Comparison of ENCODE assay signal across 29 cellular contexts in genomic region chr11:76683496-76684095, GRCh38.
"Had no signal": no experiment of that assay in that cellular context is flagged by ENCODE, and none has a peak within 500 bp of the region (broad histone marks: within the 10 kb centered on the region; RNA-seq: fewer than 3 reads in every experiment).

No MANE protein-coding gene starts in this region.

- H3K9me3 ChIP-seq: heart left ventricle, mucosa of descending colon, prostate gland, right atrium auricular region, sigmoid colon, thoracic aorta, transverse colon, upper lobe of right lung, vagina had no signal

- H3K4me3 Mint-ChIP-seq: endodermal cell; mesothelial cell of epicardium; natural killer cell treated with Interleukin-12 subunit alpha and Interleukin-12 subunit beta and Interleukin-15 and Interleukin-18, amount 100 ng/mL, for 72 hours; neural crest cell; stimulated activated memory B cell treated with anti-CD40 and anti-IgM and Interleukin-4, amounts not matched to agents 10 μg/mL and 1 μg/mL and 100 μg/mL, for 72 hours; stimulated activated naive CD8-positive, alpha-beta T cell treated with anti-CD3 and anti-CD28 coated beads, Interleukin-15, Interleukin-2, amounts not matched to agents 100 ng/mL and 50 ng/mL, for 24 hours had no signal

- H3K9me3 Mint-ChIP-seq: mesothelial cell of epicardium; natural killer cell treated with Interleukin-12 subunit alpha and Interleukin-12 subunit beta and Interleukin-15 and Interleukin-18, amount 100 ng/mL, for 72 hours; neural crest cell; stimulated activated memory B cell treated with anti-CD40 and anti-IgM and Interleukin-4, amounts not matched to agents 10 μg/mL and 1 μg/mL and 100 μg/mL, for 72 hours; stimulated activated naive CD8-positive, alpha-beta T cell treated with anti-CD3 and anti-CD28 coated beads, Interleukin-15, Interleukin-2, amounts not matched to agents 100 ng/mL and 50 ng/mL, for 24 hours had no signal

- H3K27me3 ChIP-seq: heart left ventricle, hepatocyte, right atrium auricular region, sigmoid colon, transverse colon, upper lobe of right lung, vagina had no signal

- DNase-seq: effector CD8-positive, alpha-beta T cell; endodermal cell; foreskin fibroblast; heart left ventricle; kidney; mesenchymal stem cell; naive B cell; sigmoid colon; spleen; stimulated activated CD4-positive, alpha-beta T cell treated with anti-CD3 and anti-CD28 coated beads, Interleukin-4, amount 100 ng/mL, for 4 hours; transverse colon; upper lobe of right lung had no signal

- H3K4me1 ChIP-seq: prostate gland, vagina had no signal

- H3K4me3 ChIP-seq: gastroesophageal sphincter, heart left ventricle, hepatocyte, lung, mucosa of descending colon, prostate gland, right atrium auricular region, sigmoid colon, spleen, thoracic aorta, transverse colon, upper lobe of right lung, vagina had no signal

- H3K27ac Mint-ChIP-seq: endodermal cell; mesothelial cell of epicardium; natural killer cell treated with Interleukin-12 subunit alpha and Interleukin-12 subunit beta and Interleukin-15 and Interleukin-18, amount 100 ng/mL, for 72 hours; stimulated activated memory B cell treated with anti-CD40 and anti-IgM and Interleukin-4, amounts not matched to agents 10 μg/mL and 1 μg/mL and 100 μg/mL, for 72 hours; stimulated activated naive CD8-positive, alpha-beta T cell treated with anti-CD3 and anti-CD28 coated beads, Interleukin-15, Interleukin-2, amounts not matched to agents 100 ng/mL and 50 ng/mL, for 24 hours had no signal

- H2AFZ ChIP-seq: hepatocyte had no signal

- H3K27ac ChIP-seq: epithelial cell of prostate, gastroesophageal sphincter, heart left ventricle, hepatocyte, prostate gland, right atrium auricular region, sigmoid colon, spleen, thoracic aorta, transverse colon, upper lobe of right lung, vagina had no signal

- H3K36me3 ChIP-seq: gastroesophageal sphincter, heart left ventricle, prostate gland, right atrium auricular region, sigmoid colon, spleen, thoracic aorta, transverse colon, upper lobe of right lung, vagina had no signal

- H3K4me1 Mint-ChIP-seq: endodermal cell had no signal

- H3K79me2 ChIP-seq: hepatocyte had no signal

- H3K36me3 Mint-ChIP-seq: mesothelial cell of epicardium; naive B cell; natural killer cell treated with Interleukin-12 subunit alpha and Interleukin-12 subunit beta and Interleukin-15 and Interleukin-18, amount 100 ng/mL, for 72 hours; stimulated activated memory B cell treated with anti-CD40 and anti-IgM and Interleukin-4, amounts not matched to agents 10 μg/mL and 1 μg/mL and 100 μg/mL, for 72 hours had no signal

- ATAC-seq: esophagus mucosa; gastroesophageal sphincter; heart left ventricle; left lobe of liver; mucosa of descending colon; natural killer cell treated with Interleukin-12 subunit alpha and Interleukin-12 subunit beta and Interleukin-15 and Interleukin-18, amount 100 ng/mL, for 72 hours; upper lobe of right lung had no signal

- H3K4me2 ChIP-seq: hepatocyte had no signal

- FAIRE-seq: colon, kidney had no signal
